ENCODE assay signal across 18 cellular contexts in the genomic region with DNA sequence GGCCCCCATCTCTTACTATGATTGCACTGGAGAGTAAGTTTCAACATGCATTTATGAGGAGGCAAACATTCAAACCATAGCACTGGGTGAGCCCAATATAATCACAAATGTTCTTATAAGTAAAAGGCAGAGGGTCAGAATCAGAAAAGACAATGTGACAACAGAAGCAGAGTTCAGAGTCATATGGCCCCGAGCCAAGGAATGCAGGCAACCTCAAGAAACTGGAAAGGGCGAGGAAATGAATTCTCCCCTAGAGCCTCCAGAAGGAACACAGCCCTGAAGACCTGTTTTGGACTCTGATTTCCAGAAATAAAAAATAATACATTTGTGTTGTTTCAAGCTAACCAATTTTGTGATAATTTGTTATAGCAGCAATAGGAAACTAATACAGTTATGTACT.
"Had no signal": no experiment of that assay in that cellular context is flagged by ENCODE, and none has a peak within 500 bp of the region (broad histone marks: within the 10 kb centered on the region; RNA-seq: fewer than 3 reads in every experiment).

No MANE protein-coding gene starts in this region.

- H3K27me3 ChIP-seq: tibial artery, uterus had no signal

- H3K36me3 ChIP-seq: tibial artery, uterus had no signal

- H3K9me3 ChIP-seq: tibial artery, uterus had no signal

- ATAC-seq: activated CD8-positive, alpha-beta T cell treated with anti-CD3 and anti-CD28 coated beads for 36 hours; left ventricle myocardium superior; natural killer cell; stimulated activated naive B cell treated with anti-CD40 and anti-IgM and Interleukin-4, amounts not matched to agents 10 μg/mL and 1 μg/mL and 100 μg/mL, for 72 hours; WTC11 had no signal

- H3K4me1 ChIP-seq: uterus had no signal

- H3K27ac ChIP-seq: tibial artery, uterus had no signal

- H3K4me3 ChIP-seq: tibial artery, uterus had no signal

- DNase-seq: activated CD4-positive, alpha-beta T cell treated with anti-CD3 and anti-CD28 coated beads for 48 hours; activated CD8-positive, alpha-beta T cell treated with anti-CD3 and anti-CD28 coated beads for 36 hours; activated effector memory CD4-positive, alpha-beta T cell treated with anti-CD3 and anti-CD28 coated beads, Interleukin-2, amount 50 U/mL, for 16 hours; activated T-cell treated with anti-CD3 and anti-CD28 coated beads, Interleukin-2, amount 50 U/mL, for 48 hours; amniotic stem cell; hippocampal formation; left ventricle myocardium superior; mesenchymal stem cell; natural killer cell; nucleus accumbens; posterior cingulate gyrus; stimulated activated CD4-positive, alpha-beta T cell treated with anti-CD3 and anti-CD28 coated beads, Interleukin-15, amount 100 ng/mL, for 24 hours; stimulated activated CD4-positive, alpha-beta T cell treated with anti-CD3 and anti-CD28 coated beads, Interleukin-4, amount 100 ng/mL, for 1 hour; stimulated activated naive B cell treated with anti-CD40 and anti-IgM and Interleukin-4, amounts not matched to agents 10 μg/mL and 1 μg/mL and 100 μg/mL, for 72 hours; T-helper 2 cell; tibial artery; uterus had no signal
